ENCODE assay signal across 25 cellular contexts in genomic region chr3:150871192-150871591, GRCh38. TPM values are rescaled to one million over a fixed set of nuclear protein-coding genes. Genes with fewer than 3 reads are reported as not detected.
DNase-seq lines count a peak whose midpoint lies in the region; ATAC-seq, FAIRE-seq and TF ChIP-seq lines count a peak whose summit lies in the region.
"Had no signal": no experiment of that assay in that cellular context is flagged by ENCODE, and none has a peak within 500 bp of the region (broad histone marks: within the 10 kb centered on the region; RNA-seq: fewer than 3 reads in every experiment).

No MANE protein-coding gene starts in this region.

- no peak for TF ChIP-seq EP300 in K562 (IDR thresholded peaks at IDR 0.05; ENCODE audit: low read length)

- H3K4me3 ChIP-seq in K562 (no peak overlapping the region), kidney epithelial cell (ENCODE audit: low read depth, low read length) (no peak overlapping the region), upper lobe of right lung (no peak overlapping the region)
- H3K4me3 ChIP-seq: cardiac muscle cell, heart right ventricle, lower lobe of right lung, psoas muscle, skin epidermis, suprapubic skin, vagina had no signal

- TF ChIP-seq RAD21 in K562 (CRISPR knock-in tag; conservative IDR thresholded peaks at IDR 0.05 in 1 of 2, IDR thresholded peaks at IDR 0.05 in 1 of 2): no peak

- no peak overlapping the region for H3K27ac ChIP-seq in K562 (ENCODE audit: extremely low read depth, low read depth, low read length)
- H3K27ac ChIP-seq in upper lobe of right lung: no peak overlapping the region
- H3K27ac ChIP-seq: cardiac muscle cell, lower lobe of right lung, psoas muscle, skin epidermis, suprapubic skin, vagina had no signal

- H3K4me1 ChIP-seq in K562 (replicated peaks in 1 of 2; ENCODE audit: control insufficient read depth in 2 of 2, insufficient read depth in 2 of 2, low read length in 2 of 2) (no peaks in the 10 kb centered on the region), upper lobe of right lung (no peaks in the 10 kb centered on the region)
- H3K4me1 ChIP-seq: lower lobe of right lung, psoas muscle, suprapubic skin, vagina had no signal

- no peaks in the 10 kb centered on the region for H3K36me3 ChIP-seq in K562 (ENCODE audit: control insufficient read depth, insufficient read depth, low read length)
- no peaks in the 10 kb centered on the region for H3K36me3 ChIP-seq in kidney epithelial cell (ENCODE audit: control insufficient read depth, insufficient read depth, low read length)
- H3K36me3 ChIP-seq in upper lobe of right lung: no peaks in the 10 kb centered on the region
- H3K36me3 ChIP-seq: cardiac muscle cell, heart right ventricle, lower lobe of right lung, neutrophil, suprapubic skin, vagina had no signal

- ATAC-seq in K562 (peak; percentile 27; the same call in 1 of the 3 replicates), upper lobe of right lung (peak; percentile 67), HG02840 (IDR thresholded peaks at IDR 0.05; ENCODE audit: low FRiP score, unreplicated experiment) (no peak)
- ATAC-seq: stimulated activated memory B cell treated with anti-CD40 and anti-IgM and Interleukin-4, amounts not matched to agents 10 μg/mL and 1 μg/mL and 100 μg/mL, for 72 hours had no signal

- in situ Hi-C loops in K562 (cut with MboI): loop anchor here (25.0 kb wide), 1 partner anchor 334 kb away; the partner anchor contains the start of genes EIF2A and SERP1

- H3K9me3 ChIP-seq in K562 (replicated peaks; ENCODE audit: control insufficient read depth, insufficient read depth, low read depth, low read length) (no peaks in the 10 kb centered on the region), upper lobe of right lung (no peaks in the 10 kb centered on the region)
- H3K9me3 ChIP-seq: heart right ventricle, lower lobe of right lung, neutrophil, psoas muscle, suprapubic skin, vagina had no signal

- no peaks in the 10 kb centered on the region for H4K20me1 ChIP-seq in K562 (replicated peaks; ENCODE audit: control insufficient read depth, insufficient read depth, low read length)

- DNase-seq in HT1080 (ENCODE audit: low read depth): peak; percentile 65
- no peak for DNase-seq in K562 (ENCODE audit: extremely low read depth in 1 of 4, low spot score in 3 of 4)
- peak; percentile 19 for DNase-seq in kidney epithelial cell (ENCODE audit: low read depth)
- DNase-seq in upper lobe of right lung: no peak
- DNase-seq in cortex of kidney (lab: John Stamatoyannopoulos, UW): no peak
- DNase-seq in DMS53 (lab: John Stamatoyannopoulos, UW): no peak
- DNase-seq: activated CD4-positive, alpha-beta memory T cell treated with anti-CD3 and anti-CD28 coated beads, Interleukin-2, amount 10 ng/mL, durations not matched to agents 7 days and 5 days; activated T-cell treated with anti-CD3 and anti-CD28 coated beads for 4 hours; heart right ventricle; lower lobe of right lung; NCI-H1048; NCI-H187; NCI-H748 treated with DMSO at 0.1 percent for 48 hours; psoas muscle; Right ventricle myocardium superior; stimulated activated CD4-positive, alpha-beta T cell treated with anti-CD3 and anti-CD28 coated beads, Interleukin-2, amount 100 ng/mL, for 24 hours had no signal

- no peaks in the 10 kb centered on the region for H3K9me1 ChIP-seq in K562 (ENCODE audit: control insufficient read depth, insufficient read depth, low read length)

- no peak overlapping the region for H3K4me2 ChIP-seq in K562 (ENCODE audit: insufficient read depth, low read length)

- TF ChIP-seq POLR2A in K562 (conservative IDR thresholded peaks at IDR 0.05): no peak

- TF ChIP-seq CTCF in K562 (IDR thresholded peaks at IDR 0.05 in 2 of 3, conservative IDR thresholded peaks at IDR 0.05 in 1 of 3; ENCODE audit: insufficient read depth in 2 of 3, low read depth in 1 of 3, low read length in 3 of 3) (no peak), kidney epithelial cell (IDR thresholded peaks at IDR 0.05; ENCODE audit: insufficient read depth, low read length, poor library complexity, severe bottlenecking) (no peak), upper lobe of right lung (IDR thresholded peaks at IDR 0.05) (no peak)

- peaks cover 2 to 10% of the 10 kb centered on the region in 2 experiments; a peak in 2 of 5 replicates for H3K27me3 ChIP-seq in K562 (ENCODE audit: control insufficient read depth in 2 of 2, insufficient read depth in 2 of 2, low read length in 2 of 2)
- no peaks in the 10 kb centered on the region for H3K27me3 ChIP-seq in kidney epithelial cell (ENCODE audit: control insufficient read depth, insufficient read depth, low read length)
- H3K27me3 ChIP-seq in upper lobe of right lung: no peaks in the 10 kb centered on the region
- H3K27me3 ChIP-seq: cardiac muscle cell, heart right ventricle, neutrophil, suprapubic skin, vagina had no signal

- no TSS peak for BruUV-seq in K562 (replicated peaks; lab: Mats Ljungman, UMichigan)

- FAIRE-seq in K562 (lab: Jason Lieb, UNC): no peak
- FAIRE-seq: endometrium, H1 had no signal

- H3K79me2 ChIP-seq in K562 (ENCODE audit: control insufficient read depth, insufficient read depth, low read length): no peaks in the 10 kb centered on the region

- CTCF ChIA-PET in K562 (lab: Yijun Ruan, JAX; ENCODE audit: low intra/inter-chr PET ratio): no interaction called here

- no peak overlapping the region for H2AFZ ChIP-seq in K562 (ENCODE audit: low read depth, low read length)

- POLR2A ChIA-PET in K562 (lab: Yijun Ruan, JAX): no interaction called here

- no peak overlapping the region for H3K9ac ChIP-seq in K562 (ENCODE audit: insufficient read depth in 1 of 2, low read depth in 2 of 2, low read length in 2 of 2)

- intact Hi-C loops in K562 (cut with micrococcal nuclease): no loop called here
- intact Hi-C loops in upper lobe of right lung (cut with DNase I): no loop called here

- 0% methylated on average over 4 of the region's 4 CpGs for WGBS in K562 (ENCODE audit: insufficient coverage, low coverage, missing lambda C conversion rate)

TF ChIP-seq in K562, 482 proteins besides CTCF, POLR2A, EP300 and RAD21 (continues in another document):
- no peak for TF ChIP-seq HES1 (IDR thresholded peaks at IDR 0.05; ENCODE audit: low read depth)
- no peak for TF ChIP-seq HMBOX1 (IDR thresholded peaks at IDR 0.05)

RNA-seq across cellular contexts. Expression of gene MINDY4B, which starts 34.0 kb away (rescaled TPM):
- total RNA-seq in HT1080 (2014; rRNA removed; shearing (Covaris generic)): not detected in 2 replicates
- not detected in 2 replicates for polyA plus RNA-seq in HT1080 (2015; cell fraction: cytosol; rRNA removed)
- not detected in 2 replicates for polyA plus RNA-seq in HT1080 (2015; cell fraction: nucleus; rRNA removed)
- total RNA-seq in K562 (2011; cell fraction: chromatin; rRNA removed; ENCODE audit: low replicate concordance): not detected in 2 replicates
- not detected in 2 replicates for total RNA-seq in K562 (2011; cell fraction: nucleolus; rRNA removed)
- total RNA-seq in K562 (2011; cell fraction: nucleoplasm; rRNA removed): not detected in 2 replicates
- total RNA-seq in K562 (2014; rRNA removed) (not detected in 2 replicates), K562 (2014; rRNA removed; fragmentation: Illumina TruSeq; extraction: Trizol) (not detected in 2 replicates), K562 (2015; rRNA removed; fragmentation: Illumina TruSeq; extraction: Trizol) (not detected in 2 replicates), K562 (2021) (not detected in 2 replicates), kidney epithelial cell (not detected in 2 replicates), upper lobe of right lung (not detected)
- polyA plus RNA-seq in K562 (2011; rRNA removed) (not detected in 2 replicates), K562 (2014; fragmentation: Illumina TruSeq; extraction: Trizol) (not detected in 2 replicates), K562 (2014; fragmentation: Nextera tagmentation; extraction: Ambion mirVana) (not detected), K562 (2014; rRNA removed) (not detected in 2 replicates)
- polyA plus RNA-seq in K562 (2011; cell fraction: cytosol; rRNA removed): not detected in 2 replicates
- polyA plus RNA-seq in K562 (2011; cell fraction: nucleus; rRNA removed): not detected in 2 replicates
- not detected in 2 replicates for polyA plus RNA-seq in K562 (2012)
- not detected in 2 replicates for polyA minus RNA-seq in K562 (2011; rRNA and poly(A)+ RNA removed)
- not detected in 2 replicates for polyA minus RNA-seq in K562 (2011; cell fraction: cytosol; rRNA and poly(A)+ RNA removed)
- polyA minus RNA-seq in K562 (2011; cell fraction: nucleus; rRNA and poly(A)+ RNA removed): not detected in 2 replicates
- total RNA-seq: activated CD4-positive, alpha-beta memory T cell treated with anti-CD3 and anti-CD28 coated beads, Interleukin-2, amount 10 ng/mL, durations not matched to agents 7 days and 5 days; cardiac muscle cell; H1; lower lobe of right lung; psoas muscle; Right ventricle myocardium superior; suprapubic skin; vagina had no signal
- polyA plus RNA-seq: cardiac muscle cell, H1, heart right ventricle, psoas muscle had no signal

Comparison
In these comparisons a context has a peak if more than half of its experiments do, and no peak if none do; other contexts are left out.
1. DNase-seq: peak in HT1080 (single experiment) and kidney epithelial cell (single experiment); none in K562 (0 of 4), upper lobe of right lung (single experiment), cortex of kidney (single experiment) and DMS53 (single experiment).